In the genomic region with DNA sequence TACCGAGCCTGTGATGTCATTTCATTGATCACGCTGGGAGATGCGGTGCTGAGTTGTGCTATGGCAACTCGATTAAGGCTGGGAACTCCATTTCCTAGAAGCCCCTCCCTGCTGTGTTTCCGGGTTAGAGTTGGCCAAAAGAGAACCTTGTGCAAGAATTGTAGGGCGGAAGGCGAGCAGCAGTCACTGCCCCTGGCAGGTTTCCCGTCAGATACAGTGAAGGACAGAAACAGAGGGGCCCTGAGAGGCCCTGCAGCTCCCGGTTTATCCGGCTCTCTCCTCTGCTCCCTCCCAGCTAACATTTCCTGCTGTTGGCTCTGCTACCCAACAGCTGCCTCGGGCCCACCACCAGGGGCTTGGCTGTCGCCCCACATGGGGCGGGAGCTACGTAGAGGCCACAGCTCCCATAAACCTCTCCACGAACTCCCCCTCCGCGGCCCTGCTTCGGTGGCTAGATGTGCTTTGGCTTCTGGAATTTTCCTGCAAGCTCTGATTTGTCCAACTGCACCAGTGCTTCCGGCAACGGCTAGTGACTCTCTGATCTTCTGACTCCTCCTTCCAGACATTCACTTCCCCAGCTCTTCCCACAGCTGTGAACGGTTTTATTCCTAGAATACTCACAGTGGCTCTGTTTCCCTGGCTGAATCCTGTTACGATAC, we compare ENCODE assay signal across 8 cellular contexts.
A peak's percentile ranks its signal among the peaks of the same experiment; 100 is the strongest.
DNase-seq lines count a peak whose midpoint lies in the region; ATAC-seq and TF ChIP-seq lines count a peak whose summit lies in the region.

No MANE protein-coding gene starts in this region.

- no peaks in the 10 kb centered on the region for H3K36me3 Mint-ChIP-seq in activated CD4-positive, alpha-beta T cell treated with anti-CD3 and anti-CD28 coated beads, Interleukin-2, amount 10 ng/mL, durations not matched to agents 24 days and 14 days (ENCODE audit: low read depth)
- no peaks in the 10 kb centered on the region for H3K36me3 Mint-ChIP-seq in dendritic cell treated with granulocyte-macrophage colony-stimulating factor and Interleukin-4, amounts not matched to agents 40 ng/mL and 50 ng/mL, for 4 days (ENCODE audit: low read depth)

- peak in 1 of 4 donors; percentile 20 for TF ChIP-seq CTCF in right lobe of liver (IDR thresholded peaks at IDR 0.05)

- intact Hi-C loops in activated CD4-positive, alpha-beta T cell treated with anti-CD3 and anti-CD28 coated beads, Interleukin-2, amount 10 ng/mL, durations not matched to agents 24 days and 14 days (cut with micrococcal nuclease), result loop anchor here (5.0 to 10.0 kb wide), 3 partner anchors 74 to 104 kb away; a partner anchor contains a TSS
- intact Hi-C loops in dendritic cell treated with granulocyte-macrophage colony-stimulating factor and Interleukin-4, amounts not matched to agents 40 ng/mL and 50 ng/mL, for 4 days (cut with micrococcal nuclease), result loop anchor here (10.0 kb wide), 1 partner anchor 56 kb away; no protein-coding TSS in a partner anchor
- intact Hi-C loops in right lobe of liver (cut with DNase I), result no loop called here

- peak overlapping the region; percentile 88 for H3K27ac Mint-ChIP-seq in activated CD4-positive, alpha-beta T cell treated with anti-CD3 and anti-CD28 coated beads, Interleukin-2, amount 10 ng/mL, durations not matched to agents 24 days and 14 days
- peak overlapping the region; percentile 98 for H3K27ac Mint-ChIP-seq in dendritic cell treated with granulocyte-macrophage colony-stimulating factor and Interleukin-4, amounts not matched to agents 40 ng/mL and 50 ng/mL, for 4 days

- peak; percentile 80 for TF ChIP-seq POLR2A in right lobe of liver (IDR thresholded peaks at IDR 0.05)

- DNase-seq in GDM1 (lab: John Stamatoyannopoulos, UW) (peak; percentile 52), NCI-H1092 (lab: John Stamatoyannopoulos, UW) (peak; percentile 67), right lobe of liver (peak; percentile 75 to 84 (median 79)), NCI-H2196 treated with DMSO at 0.1 percent for 48 hours (lab: John Stamatoyannopoulos, UW; ENCODE audit: unreplicated experiment) (no peak)
- peak; percentile 88 for DNase-seq in activated CD4-positive, alpha-beta T cell treated with anti-CD3 and anti-CD28 coated beads, Interleukin-2, amount 10 ng/mL, durations not matched to agents 24 days and 14 days
- peak; percentile 28 for DNase-seq in stimulated activated CD4-positive, alpha-beta T cell treated with anti-CD3 and anti-CD28 coated beads, Interleukin-2, amount 100 ng/mL, for 4 hours (ENCODE audit: low read depth)

- peak overlapping the region; percentile 69 for H3K4me3 Mint-ChIP-seq in activated CD4-positive, alpha-beta T cell treated with anti-CD3 and anti-CD28 coated beads, Interleukin-2, amount 10 ng/mL, durations not matched to agents 24 days and 14 days
- H3K4me3 Mint-ChIP-seq in dendritic cell treated with granulocyte-macrophage colony-stimulating factor and Interleukin-4, amounts not matched to agents 40 ng/mL and 50 ng/mL, for 4 days, result peak overlapping the region; percentile 70

- peak overlapping the region in 2 of 3 donors; percentile 4 to 18 for H3K4me3 ChIP-seq in right lobe of liver

- H3K36me3 ChIP-seq in right lobe of liver, result no peaks in the 10 kb centered on the region

- H3K4me1 ChIP-seq in right lobe of liver, result peaks cover 0 to 15% (median 0%) of the 10 kb centered on the region in 4 donors

- no peaks in the 10 kb centered on the region for H3K9me3 ChIP-seq in right lobe of liver

- WGBS in right lobe of liver (ENCODE audit: insufficient coverage, low coverage, low lambda C conversion rate, missing lambda C conversion rate), result 16% methylated on average over 17 of the region's 22 CpGs

- H3K27me3 Mint-ChIP-seq in activated CD4-positive, alpha-beta T cell treated with anti-CD3 and anti-CD28 coated beads, Interleukin-2, amount 10 ng/mL, durations not matched to agents 24 days and 14 days, result no peaks in the 10 kb centered on the region
- H3K27me3 Mint-ChIP-seq in dendritic cell treated with granulocyte-macrophage colony-stimulating factor and Interleukin-4, amounts not matched to agents 40 ng/mL and 50 ng/mL, for 4 days, result peaks cover 9% of the 10 kb centered on the region

- peak; percentile 88 to 94 (median 89) for ATAC-seq in right lobe of liver
- no peak for ATAC-seq in HG02970 (IDR thresholded peaks at IDR 0.05; ENCODE audit: low FRiP score, unreplicated experiment)

- H3K27ac ChIP-seq in right lobe of liver, result peak overlapping the region; percentile 76 to 96 (median 90)

- no peaks in the 10 kb centered on the region for H3K27me3 ChIP-seq in right lobe of liver

- peaks cover 19% of the 10 kb centered on the region for H3K4me1 Mint-ChIP-seq in activated CD4-positive, alpha-beta T cell treated with anti-CD3 and anti-CD28 coated beads, Interleukin-2, amount 10 ng/mL, durations not matched to agents 24 days and 14 days
- H3K4me1 Mint-ChIP-seq in dendritic cell treated with granulocyte-macrophage colony-stimulating factor and Interleukin-4, amounts not matched to agents 40 ng/mL and 50 ng/mL, for 4 days (ENCODE audit: low read depth), result peaks cover 26% of the 10 kb centered on the region

- no peaks in the 10 kb centered on the region for H3K9me3 Mint-ChIP-seq in activated CD4-positive, alpha-beta T cell treated with anti-CD3 and anti-CD28 coated beads, Interleukin-2, amount 10 ng/mL, durations not matched to agents 24 days and 14 days
- no peaks in the 10 kb centered on the region for H3K9me3 Mint-ChIP-seq in dendritic cell treated with granulocyte-macrophage colony-stimulating factor and Interleukin-4, amounts not matched to agents 40 ng/mL and 50 ng/mL, for 4 days

Comparison
In these comparisons a context has a peak if more than half of its experiments do, and no peak if none do; other contexts are left out.
1. intact Hi-C loops: an anchor here in activated CD4-positive, alpha-beta T cell treated with anti-CD3 and anti-CD28 coated beads, Interleukin-2, amount 10 ng/mL, durations not matched to agents 24 days and 14 days (5.0 to 10.0 kb wide) and dendritic cell treated with granulocyte-macrophage colony-stimulating factor and Interleukin-4, amounts not matched to agents 40 ng/mL and 50 ng/mL, for 4 days (10.0 kb wide); none called in right lobe of liver.